18 cellular contexts compared by ENCODE assay signal in the genomic region with DNA sequence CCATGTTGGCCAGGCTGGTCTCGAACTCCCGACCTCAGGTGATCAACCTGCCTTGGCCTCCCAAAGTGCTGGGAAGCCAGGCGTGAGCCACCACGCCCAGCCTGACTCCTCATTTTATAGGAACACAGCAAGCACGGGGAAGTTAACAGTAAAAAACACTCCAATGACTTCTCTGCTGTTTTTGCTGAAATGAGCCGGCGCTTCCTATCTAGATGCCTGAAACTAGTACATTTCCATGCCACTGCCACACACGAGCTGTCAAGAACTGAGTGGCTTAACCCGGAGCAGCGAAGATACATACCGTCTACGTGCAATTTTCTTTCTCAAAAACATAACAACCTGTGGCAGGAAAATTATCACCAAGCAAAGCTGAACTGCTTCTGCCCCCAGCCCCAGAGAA. TPM values are rescaled to one million over a fixed set of nuclear protein-coding genes. Genes with fewer than 3 reads are reported as not detected.
DNase-seq lines count a peak whose midpoint lies in the region; ATAC-seq and TF ChIP-seq lines count a peak whose summit lies in the region.
"Had no signal": no experiment of that assay in that cellular context is flagged by ENCODE, and none has a peak within 500 bp of the region (broad histone marks: within the 10 kb centered on the region; RNA-seq: fewer than 3 reads in every experiment).

No MANE protein-coding gene starts in this region.

- no peak overlapping the region for H3K4me3 ChIP-seq in breast epithelium
- H3K4me3 ChIP-seq: PC-9 had no signal

- ATAC-seq in GM21723 (IDR thresholded peaks at IDR 0.05; ENCODE audit: unreplicated experiment), result no peak

- DNase-seq in MCF 10A (ENCODE audit: unreplicated experiment) (no peak), breast epithelium (ENCODE audit: low spot score in 2 of 2) (no peak), caudate nucleus (lab: John Stamatoyannopoulos, UW) (peak in 5 of 61 donors; percentile 16 to 35 (median 29)), nephron progenitor cell (no peak), DMS79 treated with DMSO at 0.1 percent for 48 hours (lab: John Stamatoyannopoulos, UW) (no peak), NCI-H128 (lab: John Stamatoyannopoulos, UW; ENCODE audit: unreplicated experiment) (no peak), NCI-H1105 (lab: John Stamatoyannopoulos, UW) (no peak)
- DNase-seq: 8988T; Calu3; CD4-positive, alpha-beta memory T cell; KG1; NCI-H1436; NCI-H1930; NCI-H226; NCI-H524 treated with DMSO at 0.1 percent for 48 hours; PC-9 had no signal

- no TSS peak for BruUV-seq in MCF 10A (replicated peaks; lab: Mats Ljungman, UMichigan)

- CTCF ChIA-PET in MCF 10A (lab: Yijun Ruan, JAX), result interaction anchor here (0.6 to 0.7 kb wide), 3 partner anchors 70 to 152 kb away, joined by 3 read pairs; no protein-coding TSS in a partner anchor

- no peaks in the 10 kb centered on the region for H3K36me3 ChIP-seq in breast epithelium

- POLR2A ChIA-PET in MCF 10A (lab: Yijun Ruan, JAX), result no interaction called here

- H3K27ac Mint-ChIP-seq in MCF 10A (ENCODE audit: low read depth, unreplicated experiment) (peak overlapping the region; percentile 16), nephron progenitor cell (peak overlapping the region; percentile 66)
- H3K27ac Mint-ChIP-seq: B cell had no signal

- no peaks in the 10 kb centered on the region for H3K9me3 ChIP-seq in breast epithelium

- intact Hi-C loops in MCF 10A (cut with micrococcal nuclease), result loop anchor here (10.0 kb wide), 1 partner anchor 436 kb away; no protein-coding TSS in a partner anchor
- intact Hi-C loops in breast epithelium (cut with DNase I; ENCODE audit: low total_unique reads), result no loop called here

- no peaks in the 10 kb centered on the region for H3K27me3 Mint-ChIP-seq in MCF 10A (ENCODE audit: insufficient read depth, unreplicated experiment)
- no peaks in the 10 kb centered on the region for H3K27me3 Mint-ChIP-seq in nephron progenitor cell (ENCODE audit: low read depth, poor library complexity)
- H3K27me3 Mint-ChIP-seq: B cell; CD4-positive, alpha-beta memory T cell had no signal

- H3K4me1 Mint-ChIP-seq in MCF 10A (ENCODE audit: insufficient read depth, unreplicated experiment) (peaks cover 6% of the 10 kb centered on the region), nephron progenitor cell (peaks cover 6% of the 10 kb centered on the region)

- no peak for TF ChIP-seq POLR2A in breast epithelium (IDR thresholded peaks at IDR 0.05)

- H3K9me3 Mint-ChIP-seq in MCF 10A (ENCODE audit: unreplicated experiment) (no peaks in the 10 kb centered on the region), nephron progenitor cell (no peaks in the 10 kb centered on the region)
- H3K9me3 Mint-ChIP-seq: CD4-positive, alpha-beta memory T cell had no signal

- peaks cover 88% of the 10 kb centered on the region for H3K36me3 Mint-ChIP-seq in MCF 10A (ENCODE audit: insufficient read depth, unreplicated experiment)
- peaks cover 52% of the 10 kb centered on the region for H3K36me3 Mint-ChIP-seq in nephron progenitor cell (ENCODE audit: low read depth)

- TF ChIP-seq CTCF in MCF 10A (IDR thresholded peaks at IDR 0.05; ENCODE audit: unreplicated experiment) (no peak), breast epithelium (IDR thresholded peaks at IDR 0.05) (no peak), nephron progenitor cell (IDR thresholded peaks at IDR 0.05) (no peak)

- H3K4me3 Mint-ChIP-seq in MCF 10A (ENCODE audit: unreplicated experiment), result no peak overlapping the region
- no peak overlapping the region for H3K4me3 Mint-ChIP-seq in nephron progenitor cell
- H3K4me3 Mint-ChIP-seq: B cell; CD4-positive, alpha-beta memory T cell had no signal

- H3K27ac ChIP-seq in breast epithelium (no peak overlapping the region), caudate nucleus (ENCODE audit: low read depth, low read length) (peak overlapping the region; percentile 58)

- no peaks in the 10 kb centered on the region for H3K27me3 ChIP-seq in breast epithelium

- H3K4me1 ChIP-seq in breast epithelium, result no peaks in the 10 kb centered on the region

RNA-seq across cellular contexts. Expression of a gene that starts 16.8 kb away (rescaled TPM):
- total RNA-seq in MCF 10A (2022) (28.9 and 29.5 TPM in 2 replicates), breast epithelium (10 to 100 TPM; 15.4 to 18.0 (median 17.6) TPM)

RNA-seq across cellular contexts. Expression of a gene that starts 53.0 kb away (rescaled TPM):
- total RNA-seq in MCF 10A (2022) (164 and 243 TPM in 2 replicates), breast epithelium (100 to 1,000 TPM in 1 of 3 donors, 10 to 100 TPM in 2; 75.2 to 106 (median 81.7) TPM)

RNA-seq across cellular contexts. Expression of a gene that starts 56.6 kb away (rescaled TPM):
- total RNA-seq in MCF 10A (2022) (236 and 278 TPM in 2 replicates), breast epithelium (100 to 1,000 TPM; 103 to 121 (median 121) TPM)
